In genomic region chr12:6769003-6769389, GRCh38 we compare ENCODE assay signal across 8 cellular contexts. TPM values are rescaled to one million over a fixed set of nuclear protein-coding genes. Genes with fewer than 3 reads are reported as not detected.
A peak's percentile ranks its signal among the peaks of the same experiment; 100 is the strongest.
DNase-seq lines count a peak whose midpoint lies in the region; ATAC-seq and TF ChIP-seq lines count a peak whose summit lies in the region.

No MANE protein-coding gene starts in this region.

- H3K27ac Mint-ChIP-seq in activated naive CD8-positive, alpha-beta T cell treated with anti-CD3 and anti-CD28 coated beads, Interleukin-2, amount 10 ng/mL, durations not matched to agents 7 days and 5 days, result no peak overlapping the region

- H3K27me3 ChIP-seq in heart left ventricle (peaks cover 0 to 16% (median 0%) of the 10 kb centered on the region in 9 donors), upper lobe of right lung (no peaks in the 10 kb centered on the region)

- peak in 3 of 5 donors; percentile 51 to 61 (median 55) for DNase-seq in heart left ventricle
- DNase-seq in left cardiac atrium, result no peak
- no peak for DNase-seq in activated naive CD8-positive, alpha-beta T cell treated with anti-CD3 and anti-CD28 coated beads, Interleukin-2, amount 10 ng/mL, durations not matched to agents 7 days and 5 days
- DNase-seq in iPS-NIHi7 (ENCODE audit: extremely low spot score), result peak; percentile 67
- DNase-seq in upper lobe of right lung, result no peak
- no peak for DNase-seq in SIG-M5 treated with dmso at 0.1 percent for 504 hours (lab: John Stamatoyannopoulos, UW; ENCODE audit: unreplicated experiment)
- no peak for DNase-seq in KBM-7

- H3K9me3 ChIP-seq in heart left ventricle (no peaks in the 10 kb centered on the region), upper lobe of right lung (no peaks in the 10 kb centered on the region)

- H3K36me3 ChIP-seq in heart left ventricle (peaks cover 0 to 20% (median 6%) of the 10 kb centered on the region in 9 donors), upper lobe of right lung (peaks cover 14% of the 10 kb centered on the region)

- peaks cover 31% of the 10 kb centered on the region for H3K27me3 Mint-ChIP-seq in activated naive CD8-positive, alpha-beta T cell treated with anti-CD3 and anti-CD28 coated beads, Interleukin-2, amount 10 ng/mL, durations not matched to agents 7 days and 5 days

- peak overlapping the region; percentile 16 for H3K4me3 Mint-ChIP-seq in activated naive CD8-positive, alpha-beta T cell treated with anti-CD3 and anti-CD28 coated beads, Interleukin-2, amount 10 ng/mL, durations not matched to agents 7 days and 5 days

- ATAC-seq in heart left ventricle, result no peak
- no peak for ATAC-seq in left cardiac atrium
- no peak for ATAC-seq in activated naive CD8-positive, alpha-beta T cell treated with anti-CD3 and anti-CD28 coated beads, Interleukin-2, amount 10 ng/mL, durations not matched to agents 7 days and 5 days (ENCODE audit: low read depth)
- no peak for ATAC-seq in upper lobe of right lung
- no peak for ATAC-seq in GM18519 (IDR thresholded peaks at IDR 0.05; ENCODE audit: low FRiP score, unreplicated experiment)

- H3K4me1 ChIP-seq in heart left ventricle (peaks cover 4 to 78% (median 34%) of the 10 kb centered on the region in 12 donors), upper lobe of right lung (peaks cover 43% of the 10 kb centered on the region)

- in situ Hi-C loops in KBM-7 (cut with MboI; ENCODE audit: low pct_unique_long_range_greater_than_20kb, low sequenced_read_pairs), result no loop called here

- POLR2A ChIA-PET in activated naive CD8-positive, alpha-beta T cell treated with anti-CD3 and anti-CD28 coated beads, Interleukin-2, amount 10 ng/mL, durations not matched to agents 7 days and 5 days (lab: Charles Lee), result no interaction called here

- WGBS in heart left ventricle, 4 donors, result 65 to 88% (median 69%) methylated on average over 6 of the region's 6 CpGs

- H3K4me1 Mint-ChIP-seq in activated naive CD8-positive, alpha-beta T cell treated with anti-CD3 and anti-CD28 coated beads, Interleukin-2, amount 10 ng/mL, durations not matched to agents 7 days and 5 days, result peaks cover 53% of the 10 kb centered on the region

- H3K27ac ChIP-seq in heart left ventricle (peak overlapping the region in 5 of 12 donors; percentile 9 to 99 (median 93)), upper lobe of right lung (peak overlapping the region; percentile 20)

- H3K4me3 ChIP-seq in heart left ventricle (peak overlapping the region in 6 of 12 donors; percentile 70 to 100 (median 94)), upper lobe of right lung (peak overlapping the region; percentile 75)

- H3K9me3 Mint-ChIP-seq in activated naive CD8-positive, alpha-beta T cell treated with anti-CD3 and anti-CD28 coated beads, Interleukin-2, amount 10 ng/mL, durations not matched to agents 7 days and 5 days, result no peaks in the 10 kb centered on the region

- TF ChIP-seq POLR2A in heart left ventricle (IDR thresholded peaks at IDR 0.05), result no peak

- TF ChIP-seq CTCF in heart left ventricle (IDR thresholded peaks at IDR 0.05) (no peak), upper lobe of right lung (IDR thresholded peaks at IDR 0.05) (no peak)

- H3K36me3 Mint-ChIP-seq in activated naive CD8-positive, alpha-beta T cell treated with anti-CD3 and anti-CD28 coated beads, Interleukin-2, amount 10 ng/mL, durations not matched to agents 7 days and 5 days, result peaks cover 9% of the 10 kb centered on the region

- intact Hi-C loops in heart left ventricle (cut with DNase I) (loop anchor here in 1 of 10 donors (5.0 kb wide), 1 partner anchor 157 kb away; no protein-coding TSS in a partner anchor), left cardiac atrium (cut with DNase I) (no loop called here), upper lobe of right lung (cut with DNase I) (no loop called here)

RNA-seq across cellular contexts. Expression of gene PTMS, which starts 2.8 kb away (rescaled TPM):
- total RNA-seq in heart left ventricle (100 to 1,000 TPM in 5 of 9 donors, 10 to 100 TPM in 4; 72.9 to 227 (median 100) TPM), left cardiac atrium (100 to 1,000 TPM; 164 to 189 TPM), upper lobe of right lung (323 TPM)
- 100 to 1,000 TPM; 274 to 331 TPM for polyA plus RNA-seq in heart left ventricle
- 10 to 100 TPM; 36.2 to 43.5 TPM for total RNA-seq in activated naive CD8-positive, alpha-beta T cell treated with anti-CD3 and anti-CD28 coated beads, Interleukin-2, amount 10 ng/mL, durations not matched to agents 7 days and 5 days

RNA-seq across cellular contexts. Expression of gene LAG3, which starts 3.3 kb away (rescaled TPM):
- total RNA-seq in heart left ventricle (1 to 10 TPM in 2 of 9 donors, under 1 TPM in 3, not detected in 4; 0.10 to 1.5 (median 0.43) TPM), left cardiac atrium (under 1 TPM; 0.62 to 0.97 TPM), upper lobe of right lung (1.5 TPM)
- polyA plus RNA-seq in heart left ventricle, result under 1 TPM; 0.03 to 0.34 TPM
- total RNA-seq in activated naive CD8-positive, alpha-beta T cell treated with anti-CD3 and anti-CD28 coated beads, Interleukin-2, amount 10 ng/mL, durations not matched to agents 7 days and 5 days, result 10 to 100 TPM; 46.6 to 52.1 TPM

RNA-seq across cellular contexts. Expression of gene MLF2, which starts 16.1 kb away (rescaled TPM):
- total RNA-seq in heart left ventricle, result 100 to 1,000 TPM; 126 to 207 (median 152) TPM
- polyA plus RNA-seq in heart left ventricle, result 100 to 1,000 TPM; 136 to 231 TPM
- 100 to 1,000 TPM; 118 to 149 TPM for total RNA-seq in left cardiac atrium
- 100 to 1,000 TPM; 108 to 118 TPM for total RNA-seq in activated naive CD8-positive, alpha-beta T cell treated with anti-CD3 and anti-CD28 coated beads, Interleukin-2, amount 10 ng/mL, durations not matched to agents 7 days and 5 days
- total RNA-seq in upper lobe of right lung, result 118 TPM

RNA-seq across cellular contexts. Expression of gene CD4, which starts 20.3 kb away (rescaled TPM):
- total RNA-seq in heart left ventricle (10 to 100 TPM in 2 of 9 donors, 1 to 10 TPM in 7; 3.0 to 71.9 (median 5.4) TPM), left cardiac atrium (10 to 100 TPM; 11.6 to 24.2 TPM), upper lobe of right lung (67.6 TPM)
- 1 to 10 TPM; 1.1 to 3.2 TPM for polyA plus RNA-seq in heart left ventricle
- total RNA-seq in activated naive CD8-positive, alpha-beta T cell treated with anti-CD3 and anti-CD28 coated beads, Interleukin-2, amount 10 ng/mL, durations not matched to agents 7 days and 5 days, result 1 to 10 TPM; 2.6 to 3.0 TPM

RNA-seq across cellular contexts. Expression of gene COPS7A, which starts 45.1 kb away (rescaled TPM):
- total RNA-seq in heart left ventricle (10 to 100 TPM; 56.7 to 96.4 (median 82.6) TPM), left cardiac atrium (10 to 100 TPM; 61.3 to 71.2 TPM), upper lobe of right lung (57.9 TPM)
- 100 to 1,000 TPM in 1 of 2 donors, 10 to 100 TPM in 1; 54.1 to 108 TPM for polyA plus RNA-seq in heart left ventricle
- total RNA-seq in activated naive CD8-positive, alpha-beta T cell treated with anti-CD3 and anti-CD28 coated beads, Interleukin-2, amount 10 ng/mL, durations not matched to agents 7 days and 5 days, result 10 to 100 TPM; 29.8 to 35.6 TPM

Comparison
In these comparisons a context has a peak if more than half of its experiments do, and no peak if none do; other contexts are left out.
1. DNase-seq: peak in heart left ventricle (3 of 5) and iPS-NIHi7 (single experiment); none in left cardiac atrium (single experiment), activated naive CD8-positive, alpha-beta T cell treated with anti-CD3 and anti-CD28 coated beads, Interleukin-2, amount 10 ng/mL, durations not matched to agents 7 days and 5 days (single experiment), upper lobe of right lung (single experiment), SIG-M5 treated with dmso at 0.1 percent for 504 hours (single experiment) and KBM-7 (single experiment).
2. RNA of gene LAG3, which starts 3.3 kb away (total RNA-seq): 46.6 to 52.1 TPM in activated naive CD8-positive, alpha-beta T cell treated with anti-CD3 and anti-CD28 coated beads, Interleukin-2, amount 10 ng/mL, durations not matched to agents 7 days and 5 days; 1.5 TPM in upper lobe of right lung (single experiment), 0.62 to 0.97 TPM in left cardiac atrium and 0.10 to 1.5 TPM in heart left ventricle; every median in the first group is over 10 times any median in the second.